ENCODE assay signal across 8 cellular contexts in the genomic region with DNA sequence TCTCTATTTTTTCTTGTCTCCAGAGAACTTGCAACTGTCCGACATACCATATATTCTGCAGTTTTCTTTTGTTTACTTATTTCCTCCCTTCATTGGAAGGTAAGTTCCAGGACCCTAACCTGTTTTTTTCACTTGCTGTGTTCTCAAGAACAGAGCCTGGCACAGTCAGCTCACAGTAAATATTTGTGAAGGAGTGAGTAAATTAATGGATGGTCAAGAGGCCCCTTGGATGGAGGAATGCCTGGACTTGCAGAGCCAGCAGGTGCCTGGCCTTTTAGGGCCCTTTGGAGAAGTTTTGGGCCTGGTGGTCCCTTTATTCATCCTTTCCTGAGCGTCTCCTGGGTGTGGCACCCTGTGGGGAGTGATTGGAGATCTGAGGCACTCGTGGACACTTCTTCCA.
"Had no signal": no experiment of that assay in that cellular context is flagged by ENCODE, and none has a peak within 500 bp of the region (broad histone marks: within the 10 kb centered on the region; RNA-seq: fewer than 3 reads in every experiment).

No MANE protein-coding gene starts in this region.

- DNase-seq: GM23248, H9, HCEC 1CT, IMR-90 had no signal

- H3K27ac ChIP-seq: GM23248 had no signal

- FAIRE-seq: H1, H54, HTR-8/SVneo, K562 had no signal

- H3K4me3 ChIP-seq: GM23248, K562 had no signal

- H3K4me3 Mint-ChIP-seq: H9 had no signal

- H3K27ac Mint-ChIP-seq: H9 had no signal

- ATAC-seq: K562 had no signal
